27 cellular contexts compared by ENCODE assay signal in genomic region chr13:82647540-82647939, GRCh38.
"Had no signal": no experiment of that assay in that cellular context is flagged by ENCODE, and none has a peak within 500 bp of the region (broad histone marks: within the 10 kb centered on the region; RNA-seq: fewer than 3 reads in every experiment).

No MANE protein-coding gene starts in this region.

- ATAC-seq: activated CD8-positive, alpha-beta T cell treated with anti-CD3 and anti-CD28 coated beads for 36 hours; activated naive CD8-positive, alpha-beta T cell treated with anti-CD3 and anti-CD28 coated beads, Interleukin-2, amount 50 U/mL, for 24 hours; activated T-cell treated with anti-CD3 and anti-CD28 coated beads, Interleukin-2, amount 50 U/mL, for 4 hours; esophagus mucosa; sciatic nerve; stimulated activated naive CD8-positive, alpha-beta T cell treated with anti-CD3 and anti-CD28 coated beads, Interleukin-15, Interleukin-2, amounts not matched to agents 100 U/mL and 50 U/mL, for 24 hours had no signal

- H3K4me3 Mint-ChIP-seq: activated CD4-positive, alpha-beta T cell treated with anti-CD3 and anti-CD28 coated beads, Interleukin-2, amount 10 ng/mL, durations not matched to agents 7 days and 5 days; activated CD8-positive, alpha-beta T cell treated with anti-CD3 and anti-CD28 coated beads for 36 hours; activated naive CD4-positive, alpha-beta T cell treated with anti-CD3 and anti-CD28 coated beads, Interleukin-2, amount 50 U/mL, for 24 hours; activated naive CD8-positive, alpha-beta T cell treated with anti-CD3 and anti-CD28 coated beads, Interleukin-2, amount 50 U/mL, for 24 hours; activated T-cell treated with anti-CD3 and anti-CD28 coated beads, Interleukin-2, amount 50 U/mL, for 4 hours; nephron; T-helper 1 cell treated with Interleukin-12 subunit alpha and Interleukin-12 subunit beta and Interleukin-4 antibody, amounts not matched to agents 30 μg/mL and 1 μg/mL, for 36 hours had no signal

- H3K36me3 ChIP-seq: left ventricle myocardium inferior, neutrophil, transverse colon had no signal

- H3K27ac Mint-ChIP-seq: activated CD4-positive, alpha-beta T cell treated with anti-CD3 and anti-CD28 coated beads, Interleukin-2, amount 10 ng/mL, durations not matched to agents 7 days and 5 days; activated CD8-positive, alpha-beta T cell treated with anti-CD3 and anti-CD28 coated beads for 36 hours; activated naive CD4-positive, alpha-beta T cell treated with anti-CD3 and anti-CD28 coated beads, Interleukin-2, amount 50 U/mL, for 24 hours; activated naive CD8-positive, alpha-beta T cell treated with anti-CD3 and anti-CD28 coated beads, Interleukin-2, amount 50 U/mL, for 24 hours; activated T-helper 2 cell treated with anti-CD3 and anti-CD28 coated beads, Interferon-gamma antibody, Interleukin-2, Interleukin-4, amounts not matched to agents 10 μg/mL and 5 μg/mL and 100 μg/mL, durations not matched to agents 14 hours and 24 hours and 36 hours; nephron; T-helper 1 cell treated with Interleukin-12 subunit alpha and Interleukin-12 subunit beta and Interleukin-4 antibody, amounts not matched to agents 30 μg/mL and 1 μg/mL, for 36 hours had no signal

- H3K36me3 Mint-ChIP-seq: activated naive CD4-positive, alpha-beta T cell treated with anti-CD3 and anti-CD28 coated beads, Interleukin-2, amount 50 U/mL, for 24 hours had no signal

- H3K4me3 ChIP-seq: left ventricle myocardium inferior, lung, skin epidermis, testis, transverse colon had no signal

- H3K27ac ChIP-seq: left ventricle myocardium inferior, neutrophil, skin epidermis, testis, transverse colon, VCaP had no signal

- H3K27me3 ChIP-seq: neutrophil, testis, transverse colon had no signal

- H3K9me3 ChIP-seq: left ventricle myocardium inferior, neutrophil, testis, transverse colon had no signal

- DNase-seq: activated CD4-positive, alpha-beta T cell treated with anti-CD3 and anti-CD28 coated beads, Interleukin-2, amount 10 ng/mL, durations not matched to agents 7 days and 5 days; activated CD4-positive, CD25-positive, alpha-beta regulatory T cell treated with anti-CD3 and anti-CD28 coated beads, Interleukin-2, amount 50 U/mL, for 72 hours; activated CD8-positive, alpha-beta T cell treated with anti-CD3 and anti-CD28 coated beads for 36 hours; activated naive CD8-positive, alpha-beta T cell treated with anti-CD3 and anti-CD28 coated beads, Interleukin-2, amount 50 U/mL, for 24 hours; activated T-cell treated with anti-CD3 and anti-CD28 coated beads, Interleukin-2, amount 50 U/mL, for 4 hours; amygdala; caudate nucleus; foreskin fibroblast; head of caudate nucleus; hypothalamus; left ventricle myocardium inferior; stimulated activated CD4-positive, alpha-beta T cell treated with anti-CD3 and anti-CD28 coated beads, Interleukin-12 subunit alpha, Interleukin-12 subunit beta, amount 100 ng/mL, for 4 hours; stimulated activated CD4-positive, alpha-beta T cell treated with anti-CD3 and anti-CD28 coated beads, Interleukin-4, amount 100 ng/mL, for 1 hour; stimulated activated naive CD8-positive, alpha-beta T cell treated with anti-CD3 and anti-CD28 coated beads, Interleukin-15, Interleukin-2, amounts not matched to agents 100 U/mL and 50 U/mL, for 24 hours; T-helper 9 cell; testis; transverse colon had no signal

- H3K4me1 ChIP-seq: left ventricle myocardium inferior, testis, transverse colon had no signal

- H3K27me3 Mint-ChIP-seq: activated CD4-positive, alpha-beta T cell treated with anti-CD3 and anti-CD28 coated beads, Interleukin-2, amount 10 ng/mL, durations not matched to agents 7 days and 5 days; activated CD8-positive, alpha-beta T cell treated with anti-CD3 and anti-CD28 coated beads for 36 hours; activated naive CD4-positive, alpha-beta T cell treated with anti-CD3 and anti-CD28 coated beads, Interleukin-2, amount 50 U/mL, for 24 hours; activated naive CD8-positive, alpha-beta T cell treated with anti-CD3 and anti-CD28 coated beads, Interleukin-2, amount 50 U/mL, for 24 hours had no signal

- H3K4me1 Mint-ChIP-seq: activated CD4-positive, alpha-beta T cell treated with anti-CD3 and anti-CD28 coated beads, Interleukin-2, amount 10 ng/mL, durations not matched to agents 7 days and 5 days; activated naive CD4-positive, alpha-beta T cell treated with anti-CD3 and anti-CD28 coated beads, Interleukin-2, amount 50 U/mL, for 24 hours; activated naive CD8-positive, alpha-beta T cell treated with anti-CD3 and anti-CD28 coated beads, Interleukin-2, amount 50 U/mL, for 24 hours; nephron had no signal

- H3K9me3 Mint-ChIP-seq: activated CD4-positive, alpha-beta T cell treated with anti-CD3 and anti-CD28 coated beads, Interleukin-2, amount 10 ng/mL, durations not matched to agents 7 days and 5 days; activated CD8-positive, alpha-beta T cell treated with anti-CD3 and anti-CD28 coated beads for 36 hours; activated naive CD4-positive, alpha-beta T cell treated with anti-CD3 and anti-CD28 coated beads, Interleukin-2, amount 50 U/mL, for 24 hours; activated naive CD8-positive, alpha-beta T cell treated with anti-CD3 and anti-CD28 coated beads, Interleukin-2, amount 50 U/mL, for 24 hours; nephron; T-helper 1 cell treated with Interleukin-12 subunit alpha and Interleukin-12 subunit beta and Interleukin-4 antibody, amounts not matched to agents 30 μg/mL and 1 μg/mL, for 36 hours had no signal
